14 cellular contexts compared by ENCODE assay signal in the genomic region with DNA sequence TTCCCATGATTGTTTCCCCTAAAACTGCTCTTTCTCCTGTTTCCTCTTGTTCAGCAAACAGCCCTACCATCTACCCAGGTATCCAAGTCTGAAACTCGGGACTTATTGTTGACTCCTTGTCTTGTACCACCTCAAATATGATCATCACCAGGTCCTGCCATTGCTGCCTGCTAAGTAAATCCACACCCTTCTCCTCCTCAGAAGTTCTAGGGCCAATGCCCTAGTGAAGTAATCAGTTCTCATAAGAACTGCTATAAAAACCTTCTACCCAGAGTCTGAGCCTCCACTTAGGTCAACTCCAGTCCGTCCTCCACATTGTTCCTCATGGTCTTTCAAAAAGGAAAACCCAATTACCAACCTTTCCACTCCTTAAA.
DNase-seq lines count a peak whose midpoint lies in the region; ATAC-seq and TF ChIP-seq lines count a peak whose summit lies in the region.
"Had no signal": no experiment of that assay in that cellular context is flagged by ENCODE, and none has a peak within 500 bp of the region (broad histone marks: within the 10 kb centered on the region; RNA-seq: fewer than 3 reads in every experiment).

No MANE protein-coding gene starts in this region.

- H3K4me2 ChIP-seq in mammary epithelial cell (ENCODE audit: insufficient read depth, low read depth, low read length) (peak overlapping the region; percentile 67), H9 (ENCODE audit: insufficient read depth, insufficient read length, low read length) (no peak overlapping the region)
- H3K4me2 ChIP-seq: PC-9 had no signal

- H4K91ac ChIP-seq in H9 (ENCODE audit: insufficient read length, low read depth, low read length): no peak overlapping the region

- H3K79me2 ChIP-seq in mammary epithelial cell (ENCODE audit: insufficient read depth, low read length) (no peaks in the 10 kb centered on the region), H9 (ENCODE audit: insufficient read depth, low read length) (no peaks in the 10 kb centered on the region)

- H2AFZ ChIP-seq in mammary epithelial cell (ENCODE audit: low read depth, low read length) (peak overlapping the region; percentile 80), H9 (ENCODE audit: low read length) (no peak overlapping the region)
- H2AFZ ChIP-seq: PC-9 had no signal

- no peak overlapping the region for H3T11ph ChIP-seq in H9 (ENCODE audit: low read length)

- no peak overlapping the region for H4K8ac ChIP-seq in H9 (replicated peaks; ENCODE audit: insufficient read length, low read depth, low read length)

- no peak overlapping the region for H2AK5ac ChIP-seq in H9 (ENCODE audit: insufficient read length, low read length)

- peak overlapping the region; percentile 7 to 98 (median 55) for H3K27ac Mint-ChIP-seq in CD4-positive, CD25-positive, alpha-beta regulatory T cell
- H3K27ac Mint-ChIP-seq in neural crest cell (ENCODE audit: unreplicated experiment): peak overlapping the region; percentile 10
- H3K27ac Mint-ChIP-seq in H9: no peak overlapping the region

- H4K5ac ChIP-seq in H9 (ENCODE audit: insufficient read length, low read depth, low read length): no peak overlapping the region

- H3K23ac ChIP-seq in H9 (ENCODE audit: insufficient read length, low read depth, low read length): no peak overlapping the region

- peaks cover 4% of the 10 kb centered on the region for H3K27me3 ChIP-seq in CD4-positive, CD25-positive, alpha-beta regulatory T cell (ENCODE audit: control insufficient read depth, insufficient read depth, low read length)
- H3K27me3 ChIP-seq in mammary epithelial cell (ENCODE audit: insufficient read depth, low read length): no peaks in the 10 kb centered on the region
- no peaks in the 10 kb centered on the region for H3K27me3 ChIP-seq in H9 (ENCODE audit: insufficient read depth, low read length)
- H3K27me3 ChIP-seq: transverse colon had no signal

- dilution Hi-C loops in mammary epithelial cell (cut with HindIII; ENCODE audit: low sequenced_read_pairs): no loop called here

- H2BK20ac ChIP-seq in H9 (ENCODE audit: low read depth, low read length, poor library complexity, severe bottlenecking): no peak overlapping the region

- no peaks in the 10 kb centered on the region for H3K4me1 ChIP-seq in CD4-positive, CD25-positive, alpha-beta regulatory T cell (ENCODE audit: control insufficient read depth, insufficient read depth, low read length, poor library complexity, severe bottlenecking)
- H3K4me1 ChIP-seq in mammary epithelial cell (ENCODE audit: insufficient read depth, low read length): no peaks in the 10 kb centered on the region
- no peaks in the 10 kb centered on the region for H3K4me1 ChIP-seq in H9 (ENCODE audit: insufficient read depth, low read length)

- no peaks in the 10 kb centered on the region for H3K79me1 ChIP-seq in H9 (ENCODE audit: insufficient read depth, low read depth, low read length, poor library complexity, severe bottlenecking)

- no peaks in the 10 kb centered on the region for H3K23me2 ChIP-seq in H9 (ENCODE audit: insufficient read length, low read depth, low read length, poor library complexity, severe bottlenecking)

- no peaks in the 10 kb centered on the region for H3K36me3 Mint-ChIP-seq in CD4-positive, CD25-positive, alpha-beta regulatory T cell
- H3K36me3 Mint-ChIP-seq in neural crest cell (ENCODE audit: low read depth): no peaks in the 10 kb centered on the region
- no peaks in the 10 kb centered on the region for H3K36me3 Mint-ChIP-seq in H9 (ENCODE audit: insufficient read depth in 1 of 3, low read depth in 3 of 3)

- DNase-seq in CD4-positive, CD25-positive, alpha-beta regulatory T cell: peak in 1 of 3 donors; percentile 10
- DNase-seq in mammary epithelial cell: no peak
- DNase-seq in neural crest cell (ENCODE audit: low read depth, low spot score): no peak
- DNase-seq in H9: no peak
- no peak for DNase-seq in HPDE6-E6E7 (ENCODE audit: extremely low spot score)
- no peak for DNase-seq in HUDEP-2 (lab: John Stamatoyannopoulos, UW; ENCODE audit: unreplicated experiment in 76 of 76)
- no peak for DNase-seq in NCI-H345 (lab: John Stamatoyannopoulos, UW)
- DNase-seq: foreskin fibroblast, mesendoderm, NCI-H146, PC-9, transverse colon had no signal

- peak overlapping the region in 3 of 4 donors; percentile 25 to 79 (median 58) for H3K4me3 Mint-ChIP-seq in CD4-positive, CD25-positive, alpha-beta regulatory T cell
- H3K4me3 Mint-ChIP-seq in neural crest cell (no peak overlapping the region), H9 (no peak overlapping the region)

- H3K36me3 ChIP-seq in CD4-positive, CD25-positive, alpha-beta regulatory T cell (ENCODE audit: control insufficient read depth, insufficient read depth, low read length): no peaks in the 10 kb centered on the region
- H3K36me3 ChIP-seq in mammary epithelial cell (ENCODE audit: insufficient read depth, low read length): no peaks in the 10 kb centered on the region
- H3K36me3 ChIP-seq: transverse colon had no signal

- no peak overlapping the region for H3K18ac ChIP-seq in H9 (ENCODE audit: insufficient read length, low read depth, low read length)

- BruUV-seq in mammary epithelial cell (replicated peaks; lab: Mats Ljungman, UMichigan): no TSS peak

- in situ Hi-C loops in mammary epithelial cell (cut with MboI; ENCODE audit: low sequenced_read_pairs in 2 of 2): no loop called here

- no peak overlapping the region for H3K4ac ChIP-seq in H9 (ENCODE audit: low read depth, low read length)

- no peak overlapping the region for H2BK12ac ChIP-seq in H9 (ENCODE audit: insufficient read length, low read depth, low read length)

- H3K4me1 Mint-ChIP-seq in CD4-positive, CD25-positive, alpha-beta regulatory T cell: peaks cover 0 to 22% (median 5%) of the 10 kb centered on the region in 4 donors
- peaks cover 4% of the 10 kb centered on the region for H3K4me1 Mint-ChIP-seq in neural crest cell
- H3K4me1 Mint-ChIP-seq in H9: no peaks in the 10 kb centered on the region

- no peak overlapping the region for H2BK15ac ChIP-seq in H9 (ENCODE audit: low read depth, low read length)

- no peak overlapping the region for H2BK5ac ChIP-seq in H9 (ENCODE audit: insufficient read length, low read length)

- H3K9me3 ChIP-seq in CD4-positive, CD25-positive, alpha-beta regulatory T cell (ENCODE audit: control insufficient read depth in 2 of 2, low read length in 2 of 2): no peaks in the 10 kb centered on the region
- H3K9me3 ChIP-seq in mammary epithelial cell (replicated peaks; ENCODE audit: insufficient read depth, low read length) (no peaks in the 10 kb centered on the region), H9 (ENCODE audit: control insufficient read depth, low read depth, low read length) (no peaks in the 10 kb centered on the region)
- H3K9me3 ChIP-seq: transverse colon had no signal

- 89% methylated on average over 1 of the region's 2 CpGs for WGBS in mammary epithelial cell (ENCODE audit: low coverage, missing lambda C conversion rate)
- no CpG with 5 or more reads among the region's 2 CpGs for WGBS in H9 (ENCODE audit: extremely low coverage, insufficient read length, low lambda C conversion rate)

- H2BK120ac ChIP-seq in H9 (ENCODE audit: low read depth, low read length, poor library complexity, severe bottlenecking): no peak overlapping the region

- H3K9ac ChIP-seq in mammary epithelial cell (ENCODE audit: insufficient read depth, low read length) (no peak overlapping the region), H9 (ENCODE audit: extremely low read depth, insufficient read length, low read length) (no peak overlapping the region)

- peaks cover 10% of the 10 kb centered on the region for H3K27me3 Mint-ChIP-seq in CD4-positive, CD25-positive, alpha-beta regulatory T cell
- no peaks in the 10 kb centered on the region for H3K27me3 Mint-ChIP-seq in neural crest cell (ENCODE audit: low read depth)
- no peaks in the 10 kb centered on the region for H3K27me3 Mint-ChIP-seq in H9 (ENCODE audit: low read depth)

- peak overlapping the region; percentile 63 for H3K4me3 ChIP-seq in CD4-positive, CD25-positive, alpha-beta regulatory T cell (ENCODE audit: low read depth, low read length)
- H3K4me3 ChIP-seq in mammary epithelial cell (replicated peaks in 1 of 3; ENCODE audit: insufficient read depth in 1 of 3, low read depth in 2 of 3, low read length in 3 of 3): no peak overlapping the region
- H3K4me3 ChIP-seq: PC-9 had no signal

- ATAC-seq in CD4-positive, CD25-positive, alpha-beta regulatory T cell (ENCODE audit: low read depth in 2 of 2): no peak
- ATAC-seq in GM21515 (IDR thresholded peaks at IDR 0.05; ENCODE audit: unreplicated experiment): peak; percentile 15
- ATAC-seq: activated CD4-positive, CD25-positive, alpha-beta regulatory T cell treated with anti-CD3 and anti-CD28 coated beads, Interleukin-2, amount 50 U/mL, for 24 hours had no signal

- CTCF ChIA-PET in mammary epithelial cell (lab: Charles Lee; ENCODE audit: low non-redundant PET): no interaction called here

- no peak overlapping the region for H3K27ac ChIP-seq in CD4-positive, CD25-positive, alpha-beta regulatory T cell (ENCODE audit: insufficient read depth, low read length, poor library complexity, severe bottlenecking)
- H3K27ac ChIP-seq in mammary epithelial cell (ENCODE audit: insufficient read depth, low read depth, low read length) (no peak overlapping the region), H9 (ENCODE audit: insufficient read length, low read depth, low read length) (no peak overlapping the region)
- H3K27ac ChIP-seq: PC-9 had no signal

- H4K20me1 ChIP-seq in mammary epithelial cell (ENCODE audit: insufficient read depth, low read length) (no peaks in the 10 kb centered on the region), H9 (ENCODE audit: control insufficient read depth, insufficient read depth, insufficient read length) (no peaks in the 10 kb centered on the region)

- no peak for TF ChIP-seq CTCF in mammary epithelial cell (conservative IDR thresholded peaks at IDR 0.05 in 1 of 2, IDR thresholded peaks at IDR 0.05 in 1 of 2; ENCODE audit: extremely low read depth in 1 of 2, insufficient read depth in 1 of 2, low read depth in 1 of 2, low read length in 2 of 2)
- TF ChIP-seq CTCF in neural crest cell (conservative IDR thresholded peaks at IDR 0.05): no peak
- TF ChIP-seq CTCF in H9 (conservative IDR thresholded peaks at IDR 0.05): no peak

- no peak overlapping the region for H3K14ac ChIP-seq in H9 (ENCODE audit: insufficient read depth, low read length)

- peaks cover 0 to 2% (median 0%) of the 10 kb centered on the region in 7 donors for H3K9me3 Mint-ChIP-seq in CD4-positive, CD25-positive, alpha-beta regulatory T cell
- H3K9me3 Mint-ChIP-seq in neural crest cell: peaks cover 6% of the 10 kb centered on the region
- H3K9me3 Mint-ChIP-seq in H9: no peaks in the 10 kb centered on the region

- intact Hi-C loops in mammary epithelial cell (cut with micrococcal nuclease): no loop called here

- no peak overlapping the region for H3K56ac ChIP-seq in H9 (ENCODE audit: insufficient read length, low read depth, low read length)

Comparison
In these comparisons a context has a peak if more than half of its experiments do, and no peak if none do; other contexts are left out.
1. H3K27ac Mint-ChIP-seq: peak in CD4-positive, CD25-positive, alpha-beta regulatory T cell (3 of 3) and neural crest cell (single experiment); none in H9 (0 of 3).
2. H3K4me3 Mint-ChIP-seq: peak in CD4-positive, CD25-positive, alpha-beta regulatory T cell (3 of 4); none in neural crest cell (single experiment) and H9 (0 of 2).